21 cellular contexts compared by ENCODE assay signal in genomic region chr10:1160561-1160961, GRCh38.
DNase-seq lines count a peak whose midpoint lies in the region; ATAC-seq and TF ChIP-seq lines count a peak whose summit lies in the region.
"Had no signal": no experiment of that assay in that cellular context is flagged by ENCODE, and none has a peak within 500 bp of the region (broad histone marks: within the 10 kb centered on the region; RNA-seq: fewer than 3 reads in every experiment).

No MANE protein-coding gene starts in this region.

- H3K4me3 ChIP-seq in vagina (no peak overlapping the region), smooth muscle cell (no peak overlapping the region)
- H3K4me3 ChIP-seq: PC-9 had no signal

- no peak overlapping the region for H3K4me2 ChIP-seq in smooth muscle cell
- H3K4me2 ChIP-seq: KMS-11, PC-9 had no signal

- H3K27me3 ChIP-seq in vagina = no peaks in the 10 kb centered on the region
- peaks cover 4% of the 10 kb centered on the region for H3K27me3 ChIP-seq in smooth muscle cell (ENCODE audit: low read depth)
- H3K27me3 ChIP-seq: BE2C had no signal

- H2AFZ ChIP-seq in smooth muscle cell (ENCODE audit: low read depth) = no peak overlapping the region
- H2AFZ ChIP-seq: PC-9 had no signal

- intact Hi-C loops in left ventricle myocardium superior (cut with micrococcal nuclease) = no loop called here
- intact Hi-C loops in Right ventricle myocardium superior (cut with DNase I) = no loop called here
- intact Hi-C loops in vagina (cut with DNase I) = no loop called here

- DNase-seq in left ventricle myocardium superior (peak; percentile 25), Right ventricle myocardium superior (no peak), chondrocyte (ENCODE audit: low spot score) (peak; percentile 84), osteocyte (ENCODE audit: extremely low spot score, unreplicated experiment) (peak; percentile 72), vagina (ENCODE audit: extremely low spot score in 2 of 2) (peak; percentile 54 to 55), NCI-H2227 treated with DMSO at 0.1 percent for 48 hours (lab: John Stamatoyannopoulos, UW) (no peak), smooth muscle cell (lab: John Stamatoyannopoulos, UW; ENCODE audit: unreplicated experiment) (no peak), T-helper 17 cell (no peak)
- DNase-seq: ACHN; BE2C; CD4-positive, alpha-beta memory T cell; GOT3; HFFc6; MM.1S; NCI-H1105 treated with DMSO at 0.1 percent for 48 hours; NCI-H187 treated with DMSO at 0.1 percent for 48 hours; NCI-H446 treated with DMSO at 0.1 percent for 48 hours; NCI-H774; PC-9 had no signal

- H3K4me3 Mint-ChIP-seq in chondrocyte (ENCODE audit: unreplicated experiment) (no peak overlapping the region), osteocyte (ENCODE audit: unreplicated experiment) (no peak overlapping the region), T-helper 17 cell (no peak overlapping the region)
- H3K4me3 Mint-ChIP-seq: CD4-positive, alpha-beta memory T cell; HFFc6 had no signal

- 95% methylated on average over 20 of the region's 20 CpGs for WGBS in smooth muscle cell (ENCODE audit: low lambda C conversion rate)

- H3K27me3 Mint-ChIP-seq in chondrocyte (ENCODE audit: low read depth) (peaks cover 44% of the 10 kb centered on the region), osteocyte (ENCODE audit: unreplicated experiment) (peaks cover 29% of the 10 kb centered on the region), T-helper 17 cell (peaks cover 29% of the 10 kb centered on the region)

- H3K27ac Mint-ChIP-seq in chondrocyte (ENCODE audit: unreplicated experiment) = no peak overlapping the region
- no peak overlapping the region for H3K27ac Mint-ChIP-seq in osteocyte (ENCODE audit: unreplicated experiment)
- no peak overlapping the region for H3K27ac Mint-ChIP-seq in T-helper 17 cell
- H3K27ac Mint-ChIP-seq: CD4-positive, alpha-beta memory T cell; HFFc6 had no signal

- H3K36me3 Mint-ChIP-seq in chondrocyte (ENCODE audit: low read depth) (no peaks in the 10 kb centered on the region), osteocyte (ENCODE audit: unreplicated experiment) (no peaks in the 10 kb centered on the region), T-helper 17 cell (ENCODE audit: low read depth) (peaks cover 2% of the 10 kb centered on the region)
- H3K36me3 Mint-ChIP-seq: CD4-positive, alpha-beta memory T cell had no signal

- H4K20me1 ChIP-seq in smooth muscle cell (ENCODE audit: low read depth) = no peaks in the 10 kb centered on the region

- no peaks in the 10 kb centered on the region for H3K36me3 ChIP-seq in vagina
- H3K36me3 ChIP-seq in smooth muscle cell (ENCODE audit: low read depth) = no peaks in the 10 kb centered on the region
- H3K36me3 ChIP-seq: BE2C had no signal

- H3K27ac ChIP-seq in vagina (no peak overlapping the region), smooth muscle cell (ENCODE audit: low read depth) (no peak overlapping the region)
- H3K27ac ChIP-seq: HL-60, KMS-11, PC-9 had no signal

- H3F3A ChIP-seq in smooth muscle cell (ENCODE audit: low read depth) = no peaks in the 10 kb centered on the region

- no peaks in the 10 kb centered on the region for H3K4me1 ChIP-seq in vagina
- H3K4me1 ChIP-seq in smooth muscle cell (ENCODE audit: low read depth) = no peaks in the 10 kb centered on the region
- H3K4me1 ChIP-seq: BE2C had no signal

- no peak for ATAC-seq in left ventricle myocardium superior
- ATAC-seq in Right ventricle myocardium superior (ENCODE audit: poor library complexity) = no peak
- ATAC-seq in T-helper 17 cell = no peak

- H3K79me2 ChIP-seq in smooth muscle cell (ENCODE audit: low read depth) = no peaks in the 10 kb centered on the region

- H3K9ac ChIP-seq in smooth muscle cell (ENCODE audit: low read depth) = no peak overlapping the region
- H3K9ac ChIP-seq: KMS-11 had no signal

- H3K9me3 ChIP-seq in vagina (no peaks in the 10 kb centered on the region), smooth muscle cell (replicated peaks; ENCODE audit: low read depth) (no peaks in the 10 kb centered on the region), T-helper 17 cell (ENCODE audit: control insufficient read depth, low read length, poor library complexity, severe bottlenecking) (no peaks in the 10 kb centered on the region)
- H3K9me3 ChIP-seq: BE2C had no signal

- H3K9me3 Mint-ChIP-seq in chondrocyte (ENCODE audit: low read depth) (no peaks in the 10 kb centered on the region), osteocyte (ENCODE audit: unreplicated experiment) (no peaks in the 10 kb centered on the region)
- H3K9me3 Mint-ChIP-seq: HFFc6 had no signal

- TF ChIP-seq CTCF in chondrocyte (IDR thresholded peaks at IDR 0.05) = no peak
- no peak for TF ChIP-seq CTCF in osteocyte (IDR thresholded peaks at IDR 0.05)
- TF ChIP-seq CTCF in vagina (IDR thresholded peaks at IDR 0.05) = no peak
- TF ChIP-seq CTCF in smooth muscle cell (IDR thresholded peaks at IDR 0.05; ENCODE audit: borderline replicate concordance, insufficient read depth, poor library complexity, severe bottlenecking) = no peak

- TF ChIP-seq POLR2A in vagina (IDR thresholded peaks at IDR 0.05) = no peak

- H3K4me1 Mint-ChIP-seq in chondrocyte (ENCODE audit: low read depth) = no peaks in the 10 kb centered on the region
- H3K4me1 Mint-ChIP-seq in osteocyte (ENCODE audit: unreplicated experiment) = no peaks in the 10 kb centered on the region
- H3K4me1 Mint-ChIP-seq in T-helper 17 cell = peaks cover 5% of the 10 kb centered on the region
- H3K4me1 Mint-ChIP-seq: CD4-positive, alpha-beta memory T cell had no signal

Comparison
In these comparisons a context has a peak if more than half of its experiments do, and no peak if none do; other contexts are left out.
1. DNase-seq: peak in left ventricle myocardium superior (single experiment), chondrocyte (single experiment), osteocyte (single experiment) and vagina (2 of 2); none in Right ventricle myocardium superior (single experiment), NCI-H2227 treated with DMSO at 0.1 percent for 48 hours (single experiment), smooth muscle cell (single experiment) and T-helper 17 cell (0 of 3).